9 cellular contexts compared by ENCODE assay signal in the genomic region with DNA sequence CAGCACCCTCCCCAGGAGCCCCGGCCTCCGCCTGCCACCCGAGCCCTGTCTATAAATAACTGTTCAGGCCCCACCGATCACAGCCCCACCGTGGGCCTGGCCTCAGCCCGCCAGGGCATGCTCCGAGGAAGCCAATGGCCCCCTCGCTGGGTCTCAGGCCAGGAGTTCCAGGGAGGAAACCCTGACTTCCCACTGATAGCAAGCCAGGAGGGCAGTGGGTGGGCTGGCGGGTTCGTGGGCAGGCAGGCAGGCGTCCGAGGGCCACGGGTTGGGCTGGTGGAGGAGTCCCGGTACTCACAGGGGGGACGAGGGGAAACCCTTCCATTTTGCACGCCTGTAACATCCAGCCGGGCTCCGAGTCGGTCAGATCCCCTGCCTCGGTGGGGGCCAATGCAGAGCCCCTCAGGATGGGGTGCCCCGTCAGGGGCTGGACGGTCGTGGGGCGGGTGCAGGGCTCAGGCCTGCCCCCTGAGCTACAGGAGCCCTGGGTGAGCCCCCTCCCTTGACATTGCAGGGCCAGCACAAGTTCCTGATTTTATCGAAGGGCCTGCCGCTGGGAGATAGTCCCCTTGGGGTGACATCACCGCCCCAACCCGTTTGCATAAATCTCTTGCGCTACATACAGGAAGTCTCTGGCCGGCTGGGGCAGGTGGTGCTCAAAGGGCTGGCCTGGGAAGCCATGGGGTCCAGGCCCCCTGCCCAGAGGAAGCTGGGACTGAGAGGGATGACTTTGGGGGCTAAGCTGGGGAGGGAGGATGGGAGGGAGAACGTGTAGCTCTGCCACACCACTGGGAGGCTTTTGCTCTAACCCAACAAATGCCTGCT. TPM values are rescaled to one million over a fixed set of nuclear protein-coding genes. Genes with fewer than 3 reads are reported as not detected.
DNase-seq lines count a peak whose midpoint lies in the region; ATAC-seq and TF ChIP-seq lines count a peak whose summit lies in the region.
"Had no signal": no experiment of that assay in that cellular context is flagged by ENCODE, and none has a peak within 500 bp of the region (broad histone marks: within the 10 kb centered on the region; RNA-seq: fewer than 3 reads in every experiment).

A gene (minus strand): TSS at position 537 of the 825 bp plus-strand sequence. CDS start 194 bp downstream, at position 343.

- H3K27ac ChIP-seq in SK-N-SH (ENCODE audit: low read depth in 2 of 2, low read length in 1 of 2): no peak within 1 kb of the TSS
- H3K27ac ChIP-seq: 22Rv1 had no signal

- H3K36me3 Mint-ChIP-seq in activated B cell treated with CpG ODN at 0.5 μM for 24 hours (ENCODE audit: low read depth): peaks cover 34% of the 10 kb centered on the region

- H3K9ac ChIP-seq in SK-N-SH: no peak within 1 kb of the TSS

- peak within 1 kb of the TSS; percentile 94 for H3K4me3 Mint-ChIP-seq in activated B cell treated with CpG ODN at 0.5 μM for 24 hours

- TF ChIP-seq CTCF in SK-N-SH (IDR thresholded peaks at IDR 0.05) (no peak), activated B cell treated with CpG ODN at 0.5 μM for 24 hours (IDR thresholded peaks at IDR 0.05) (no peak)

- no peaks in the 10 kb centered on the region for H3K9me3 ChIP-seq in SK-N-SH

- intact Hi-C loops in activated B cell treated with CpG ODN at 0.5 μM for 24 hours (cut with micrococcal nuclease): loop anchor here (1.0 to 5.0 kb wide), 7 partner anchors 16 to 475 kb away; a partner anchor contains a TSS

- DNase-seq in SK-N-SH (peak; percentile 43), activated B cell treated with CpG ODN at 0.5 μM for 24 hours (peak; percentile 67), mucosa of gallbladder (ENCODE audit: low spot score) (peak; percentile 56), 8988T (no peak), NCI-H446 treated with DMSO at 0.1 percent for 48 hours (lab: John Stamatoyannopoulos, UW) (no peak)
- DNase-seq in stimulated activated CD4-positive, alpha-beta T cell treated with anti-CD3 and anti-CD28 coated beads, Interleukin-15, amount 100 ng/mL, for 24 hours: no peak

- H4K20me1 ChIP-seq in SK-N-SH (ENCODE audit: insufficient read depth): no peaks in the 10 kb centered on the region

- H3K27me3 Mint-ChIP-seq in activated B cell treated with CpG ODN at 0.5 μM for 24 hours: no peaks in the 10 kb centered on the region

- 73% methylated on average over 20 of the region's 31 CpGs for WGBS in SK-N-SH (ENCODE audit: low lambda C conversion rate)

- ATAC-seq in SK-N-SH treated with all-trans-retinoic acid at 6 μM for 48 hours (no peak), HG03139 (IDR thresholded peaks at IDR 0.05; ENCODE audit: unreplicated experiment) (peak; percentile 66), activated B cell treated with CpG ODN at 0.5 μM for 24 hours (ENCODE audit: low read depth) (peak; percentile 87)

- no peak within 1 kb of the TSS for H3K4me2 ChIP-seq in SK-N-SH

- no peaks in the 10 kb centered on the region for H3K9me3 Mint-ChIP-seq in activated B cell treated with CpG ODN at 0.5 μM for 24 hours

- H2AFZ ChIP-seq in SK-N-SH (ENCODE audit: low read depth): no peak within 1 kb of the TSS

- H3F3A ChIP-seq in SK-N-SH (replicated peaks; ENCODE audit: insufficient read depth): no peaks in the 10 kb centered on the region

- CTCF ChIA-PET in SK-N-SH (lab: Yijun Ruan, JAX): interaction anchor here (0.6 to 1.6 kb wide), 4 partner anchors 14 to 34 kb away, joined by 3 to 7 read pairs (median 4); a partner anchor contains a TSS
- CTCF ChIA-PET in activated B cell treated with CpG ODN at 0.5 μM for 24 hours (lab: Charles Lee): interaction anchor here (0.9 to 1.4 kb wide), 5 partner anchors 15 to 34 kb away, joined by 4 to 8 read pairs (median 6); no protein-coding TSS in a partner anchor

- no peak for TF ChIP-seq EP300 in SK-N-SH (IDR thresholded peaks at IDR 0.05; ENCODE audit: borderline replicate concordance in 1 of 2, low read depth in 1 of 2, low read length in 1 of 2)

- H3K4me1 Mint-ChIP-seq in activated B cell treated with CpG ODN at 0.5 μM for 24 hours: peaks cover 47% of the 10 kb centered on the region

- H3K27me3 ChIP-seq in SK-N-SH (ENCODE audit: insufficient read depth): no peaks in the 10 kb centered on the region

- no peak within 1 kb of the TSS for H3K4me3 ChIP-seq in SK-N-SH (ENCODE audit: low read depth in 2 of 2, low read length in 1 of 2)

- POLR2A ChIA-PET in SK-N-SH (lab: Yijun Ruan, JAX): no interaction called here
- POLR2A ChIA-PET in activated B cell treated with CpG ODN at 0.5 μM for 24 hours (lab: Charles Lee): interaction anchor here (0.5 to 3.9 kb wide), 16 partner anchors 13 to 1064 kb away, joined by 3 to 106 read pairs (median 5); a partner anchor contains a TSS

- H3K27ac Mint-ChIP-seq in activated B cell treated with CpG ODN at 0.5 μM for 24 hours: no peak within 1 kb of the TSS

- H3K4me1 ChIP-seq in SK-N-SH (ENCODE audit: control insufficient read depth in 1 of 2, insufficient read depth in 2 of 2, low read depth in 1 of 2, low read length in 1 of 2): peaks cover 0 to 4% of the 10 kb centered on the region in 2 experiments; a peak in 1 of 4 replicates

- no peaks in the 10 kb centered on the region for H3K36me3 ChIP-seq in SK-N-SH (replicated peaks in 1 of 2; ENCODE audit: control insufficient read depth in 1 of 2, insufficient read depth in 2 of 2, low read length in 1 of 2)

- H3K9me2 ChIP-seq in SK-N-SH: no peaks in the 10 kb centered on the region

- TF ChIP-seq RAD21 in SK-N-SH (IDR thresholded peaks at IDR 0.05; ENCODE audit: low read length): no peak

- H3K79me2 ChIP-seq in SK-N-SH (ENCODE audit: insufficient read depth): no peaks in the 10 kb centered on the region

TF ChIP-seq in SK-N-SH, 30 proteins besides CTCF, POLR2A, EP300 and RAD21 (continues in another document):
- no peak for TF ChIP-seq POLR2AphosphoS5 (IDR thresholded peaks at IDR 0.05; ENCODE audit: low read depth, low read length)
- TF ChIP-seq ELF1 (IDR thresholded peaks at IDR 0.05): no peak
- TF ChIP-seq RXRA (IDR thresholded peaks at IDR 0.05; ENCODE audit: borderline replicate concordance, low read depth): no peak
- no peak for TF ChIP-seq GABPA (IDR thresholded peaks at IDR 0.05; ENCODE audit: low read depth)
- TF ChIP-seq, protein P1, sequence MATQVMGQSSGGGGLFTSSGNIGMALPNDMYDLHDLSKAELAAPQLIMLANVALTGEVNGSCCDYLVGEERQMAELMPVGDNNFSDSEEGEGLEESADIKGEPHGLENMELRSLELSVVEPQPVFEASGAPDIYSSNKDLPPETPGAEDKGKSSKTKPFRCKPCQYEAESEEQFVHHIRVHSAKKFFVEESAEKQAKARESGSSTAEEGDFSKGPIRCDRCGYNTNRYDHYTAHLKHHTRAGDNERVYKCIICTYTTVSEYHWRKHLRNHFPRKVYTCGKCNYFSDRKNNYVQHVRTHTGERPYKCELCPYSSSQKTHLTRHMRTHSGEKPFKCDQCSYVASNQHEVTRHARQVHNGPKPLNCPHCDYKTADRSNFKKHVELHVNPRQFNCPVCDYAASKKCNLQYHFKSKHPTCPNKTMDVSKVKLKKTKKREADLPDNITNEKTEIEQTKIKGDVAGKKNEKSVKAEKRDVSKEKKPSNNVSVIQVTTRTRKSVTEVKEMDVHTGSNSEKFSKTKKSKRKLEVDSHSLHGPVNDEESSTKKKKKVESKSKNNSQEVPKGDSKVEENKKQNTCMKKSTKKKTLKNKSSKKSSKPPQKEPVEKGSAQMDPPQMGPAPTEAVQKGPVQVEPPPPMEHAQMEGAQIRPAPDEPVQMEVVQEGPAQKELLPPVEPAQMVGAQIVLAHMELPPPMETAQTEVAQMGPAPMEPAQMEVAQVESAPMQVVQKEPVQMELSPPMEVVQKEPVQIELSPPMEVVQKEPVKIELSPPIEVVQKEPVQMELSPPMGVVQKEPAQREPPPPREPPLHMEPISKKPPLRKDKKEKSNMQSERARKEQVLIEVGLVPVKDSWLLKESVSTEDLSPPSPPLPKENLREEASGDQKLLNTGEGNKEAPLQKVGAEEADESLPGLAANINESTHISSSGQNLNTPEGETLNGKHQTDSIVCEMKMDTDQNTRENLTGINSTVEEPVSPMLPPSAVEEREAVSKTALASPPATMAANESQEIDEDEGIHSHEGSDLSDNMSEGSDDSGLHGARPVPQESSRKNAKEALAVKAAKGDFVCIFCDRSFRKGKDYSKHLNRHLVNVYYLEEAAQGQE (IDR thresholded peaks at IDR 0.05; ENCODE audit: low read depth, low read length): no peak

TF ChIP-seq in SK-N-SH treated with all-trans-retinoic acid at 6 μM for 48 hours, 23 proteins besides CTCF, POLR2A, EP300 and RAD21 (continues in another document):
- TF ChIP-seq SNAI2 (CRISPR knock-in tag; IDR thresholded peaks at IDR 0.05) (no peak), ZNF8 (CRISPR knock-in tag; IDR thresholded peaks at IDR 0.05) (no peak), TOX (CRISPR knock-in tag; IDR thresholded peaks at IDR 0.05; ENCODE audit: borderline replicate concordance) (no peak), BACH2 (CRISPR knock-in tag; IDR thresholded peaks at IDR 0.05; ENCODE audit: borderline replicate concordance) (no peak), ZFP30 (CRISPR knock-in tag; IDR thresholded peaks at IDR 0.05) (no peak), ZC3H10 (CRISPR knock-in tag; IDR thresholded peaks at IDR 0.05) (no peak)
- TF ChIP-seq, protein P2, sequence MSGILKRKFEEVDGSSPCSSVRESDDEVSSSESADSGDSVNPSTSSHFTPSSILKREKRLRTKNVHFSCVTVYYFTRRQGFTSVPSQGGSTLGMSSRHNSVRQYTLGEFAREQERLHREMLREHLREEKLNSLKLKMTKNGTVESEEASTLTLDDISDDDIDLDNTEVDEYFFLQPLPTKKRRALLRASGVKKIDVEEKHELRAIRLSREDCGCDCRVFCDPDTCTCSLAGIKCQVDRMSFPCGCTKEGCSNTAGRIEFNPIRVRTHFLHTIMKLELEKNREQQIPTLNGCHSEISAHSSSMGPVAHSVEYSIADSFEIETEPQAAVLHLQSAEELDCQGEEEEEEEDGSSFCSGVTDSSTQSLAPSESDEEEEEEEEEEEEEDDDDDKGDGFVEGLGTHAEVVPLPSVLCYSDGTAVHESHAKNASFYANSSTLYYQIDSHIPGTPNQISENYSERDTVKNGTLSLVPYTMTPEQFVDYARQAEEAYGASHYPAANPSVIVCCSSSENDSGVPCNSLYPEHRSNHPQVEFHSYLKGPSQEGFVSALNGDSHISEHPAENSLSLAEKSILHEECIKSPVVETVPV (CRISPR knock-in tag; IDR thresholded peaks at IDR 0.05): no peak

RNA-seq across cellular contexts. Expression of the gene that starts here (rescaled TPM):
- 0.19 TPM in 1 of 2 replicates, not detected in the other for polyA plus RNA-seq in SK-N-SH (2012; rRNA removed)
- 0.08 and 0.09 TPM in 2 replicates for polyA plus RNA-seq in SK-N-SH (2012; cell fraction: cytosol; rRNA removed)
- polyA plus RNA-seq in SK-N-SH (2012; cell fraction: nucleus; rRNA removed): 0.06 and 0.31 TPM in 2 replicates
- total RNA-seq in activated B cell treated with CpG ODN at 0.5 μM for 24 hours: 63.9 and 68.8 TPM in 2 replicates
- 35.3 TPM for total RNA-seq in mucosa of gallbladder

Comparison
In these comparisons a context has a peak if more than half of its experiments do, and no peak if none do; other contexts are left out.
1. Peak in DNase-seq in SK-N-SH; RNA of the gene not detected or under 1 TPM.
2. DNase-seq: peak in activated B cell treated with CpG ODN at 0.5 μM for 24 hours (single experiment) and mucosa of gallbladder (single experiment); none in 8988T (single experiment), NCI-H446 treated with DMSO at 0.1 percent for 48 hours (single experiment) and stimulated activated CD4-positive, alpha-beta T cell treated with anti-CD3 and anti-CD28 coated beads, Interleukin-15, amount 100 ng/mL, for 24 hours (single experiment).